In genomic region chr7:159027803-159028455, GRCh38 we compare ENCODE assay signal across 12 cellular contexts.
DNase-seq lines count a peak whose midpoint lies in the region; ATAC-seq and TF ChIP-seq lines count a peak whose summit lies in the region.
"Had no signal": no experiment of that assay in that cellular context is flagged by ENCODE, and none has a peak within 500 bp of the region (broad histone marks: within the 10 kb centered on the region; RNA-seq: fewer than 3 reads in every experiment).

No MANE protein-coding gene starts in this region.

- H3K27me3 ChIP-seq in Panc1 (ENCODE audit: control insufficient read depth, insufficient read depth, low read length), result no peaks in the 10 kb centered on the region
- H3K27me3 ChIP-seq in MG63, result no peaks in the 10 kb centered on the region

- peak; percentile 10 for DNase-seq in activated naive CD4-positive, alpha-beta T cell treated with anti-CD3 and anti-CD28 coated beads, Interleukin-2, amount 10 ng/mL, durations not matched to agents 7 days and 5 days
- no peak for DNase-seq in activated naive CD4-positive, alpha-beta T cell (lab: John Stamatoyannopoulos, UW)
- no peak for DNase-seq in Panc1 (ENCODE audit: low read depth, low spot score)
- DNase-seq in kidney glomerular epithelial cell (lab: John Stamatoyannopoulos, UW), result peak; percentile 12
- peak; percentile 66 for DNase-seq in type B pancreatic cell (ENCODE audit: extremely low spot score, unreplicated experiment)
- DNase-seq in MG63, result no peak
- no peak for DNase-seq in effector CD4-positive, alpha-beta T cell
- DNase-seq: activated gamma-delta T cell; CD4-positive, CD25-positive, alpha-beta regulatory T cell; stimulated activated CD4-positive, alpha-beta T cell treated with anti-CD3 and anti-CD28 coated beads, Interleukin-4, amount 100 ng/mL, for 24 hours had no signal

- H3K27ac ChIP-seq in Panc1 (ENCODE audit: low read length), result no peak overlapping the region

- intact Hi-C loops in Panc1 (cut with micrococcal nuclease; ENCODE audit: unreplicated experiment), result no loop called here

- peaks cover 13% of the 10 kb centered on the region for H3K4me1 Mint-ChIP-seq in activated naive CD4-positive, alpha-beta T cell treated with anti-CD3 and anti-CD28 coated beads, Interleukin-2, amount 10 ng/mL, durations not matched to agents 7 days and 5 days
- H3K4me1 Mint-ChIP-seq in type B pancreatic cell (ENCODE audit: unreplicated experiment), result peaks cover 26% of the 10 kb centered on the region

- H3K27ac Mint-ChIP-seq in activated naive CD4-positive, alpha-beta T cell treated with anti-CD3 and anti-CD28 coated beads, Interleukin-2, amount 10 ng/mL, durations not matched to agents 7 days and 5 days, result no peak overlapping the region
- peak overlapping the region; percentile 89 for H3K27ac Mint-ChIP-seq in type B pancreatic cell
- H3K27ac Mint-ChIP-seq: CD4-positive, CD25-positive, alpha-beta regulatory T cell; T-helper 1 cell treated with Interleukin-12 subunit alpha and Interleukin-12 subunit beta and Interleukin-4 antibody, amounts not matched to agents 30 μg/mL and 1 μg/mL, for 36 hours had no signal

- H3K4me1 ChIP-seq in Panc1 (ENCODE audit: control insufficient read depth, insufficient read depth, low read length), result no peaks in the 10 kb centered on the region; the same call in 1 of the 2 replicates

- H3K36me3 ChIP-seq in Panc1 (ENCODE audit: control insufficient read depth, insufficient read depth, low read length), result no peaks in the 10 kb centered on the region
- H3K36me3 ChIP-seq in MG63, result no peaks in the 10 kb centered on the region

- no TSS peak for BruUV-seq in Panc1 (replicated peaks; lab: Mats Ljungman, UMichigan)

- TF ChIP-seq CTCF in Panc1 (IDR thresholded peaks at IDR 0.05) (no peak), type B pancreatic cell (conservative IDR thresholded peaks at IDR 0.05) (no peak)

- POLR2A ChIA-PET in Panc1 (lab: Charles Lee), result interaction anchor here (0.6 kb wide), 1 partner anchor 164 kb away, joined by 17 read pairs; no protein-coding TSS in a partner anchor

- H3K4me3 ChIP-seq in Panc1 (ENCODE audit: low read depth in 2 of 2, low read length in 2 of 2), result no peak overlapping the region
- H3K4me3 ChIP-seq in MG63, result no peak overlapping the region

- H3K4me3 Mint-ChIP-seq in activated naive CD4-positive, alpha-beta T cell treated with anti-CD3 and anti-CD28 coated beads, Interleukin-2, amount 10 ng/mL, durations not matched to agents 7 days and 5 days, result no peak overlapping the region
- peak overlapping the region; percentile 77 for H3K4me3 Mint-ChIP-seq in type B pancreatic cell
- H3K4me3 Mint-ChIP-seq: CD4-positive, CD25-positive, alpha-beta regulatory T cell; T-helper 1 cell treated with Interleukin-12 subunit alpha and Interleukin-12 subunit beta and Interleukin-4 antibody, amounts not matched to agents 30 μg/mL and 1 μg/mL, for 36 hours had no signal

- CTCF ChIA-PET in activated naive CD4-positive, alpha-beta T cell treated with anti-CD3 and anti-CD28 coated beads, Interleukin-2, amount 10 ng/mL, durations not matched to agents 7 days and 5 days (lab: Charles Lee), result no interaction called here
- CTCF ChIA-PET in Panc1 (lab: Charles Lee), result no interaction called here

- H3K36me3 Mint-ChIP-seq in activated naive CD4-positive, alpha-beta T cell treated with anti-CD3 and anti-CD28 coated beads, Interleukin-2, amount 10 ng/mL, durations not matched to agents 7 days and 5 days, result no peaks in the 10 kb centered on the region
- no peaks in the 10 kb centered on the region for H3K36me3 Mint-ChIP-seq in type B pancreatic cell
- H3K36me3 Mint-ChIP-seq: CD4-positive, CD25-positive, alpha-beta regulatory T cell had no signal

- no peaks in the 10 kb centered on the region for H3K9me3 Mint-ChIP-seq in activated naive CD4-positive, alpha-beta T cell treated with anti-CD3 and anti-CD28 coated beads, Interleukin-2, amount 10 ng/mL, durations not matched to agents 7 days and 5 days
- H3K9me3 Mint-ChIP-seq in type B pancreatic cell, result no peaks in the 10 kb centered on the region
- H3K9me3 Mint-ChIP-seq: T-helper 1 cell treated with Interleukin-12 subunit alpha and Interleukin-12 subunit beta and Interleukin-4 antibody, amounts not matched to agents 30 μg/mL and 1 μg/mL, for 36 hours had no signal

- peaks cover 57% of the 10 kb centered on the region for H3K27me3 Mint-ChIP-seq in activated naive CD4-positive, alpha-beta T cell treated with anti-CD3 and anti-CD28 coated beads, Interleukin-2, amount 10 ng/mL, durations not matched to agents 7 days and 5 days
- H3K27me3 Mint-ChIP-seq in type B pancreatic cell, result peaks cover 10% of the 10 kb centered on the region

- in situ Hi-C loops in Panc1 (cut with HindIII; ENCODE audit: low pct_unique_long_range_greater_than_20kb, low sequenced_read_pairs), result no loop called here

- H3K9me3 ChIP-seq in Panc1 (ENCODE audit: control insufficient read depth, insufficient read depth, low read depth, low read length), result no peaks in the 10 kb centered on the region
- no peaks in the 10 kb centered on the region for H3K9me3 ChIP-seq in MG63

- ATAC-seq in Panc1 (peak; percentile 47), HG03139 (IDR thresholded peaks at IDR 0.05; ENCODE audit: unreplicated experiment) (no peak)

Comparison
In these comparisons a context has a peak if more than half of its experiments do, and no peak if none do; other contexts are left out.
1. DNase-seq: peak in activated naive CD4-positive, alpha-beta T cell treated with anti-CD3 and anti-CD28 coated beads, Interleukin-2, amount 10 ng/mL, durations not matched to agents 7 days and 5 days (single experiment), kidney glomerular epithelial cell (single experiment) and type B pancreatic cell (single experiment); none in activated naive CD4-positive, alpha-beta T cell (0 of 4), Panc1 (single experiment), MG63 (single experiment) and effector CD4-positive, alpha-beta T cell (single experiment).